Comparison of ENCODE assay signal across 1 cellular context in the genomic region with DNA sequence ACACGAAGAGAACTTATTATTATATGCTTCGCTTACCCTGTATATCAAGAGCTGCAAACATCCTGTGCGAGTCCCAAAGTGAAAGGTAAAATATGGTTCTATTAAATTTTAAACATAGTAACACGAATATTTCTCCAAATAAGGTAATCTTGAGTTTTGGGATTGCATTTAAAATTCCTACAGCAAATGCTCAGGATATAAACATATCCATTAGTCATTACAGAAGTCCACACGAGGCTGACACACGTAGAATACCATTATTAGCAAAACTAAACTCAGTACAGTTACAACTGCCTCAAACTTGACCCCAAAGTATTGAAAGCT.
TF ChIP-seq lines count a peak whose summit lies in the region.

No MANE protein-coding gene starts in this region.

TF ChIP-seq in GM12878, 131 proteins besides CTCF, POLR2A, EP300 and RAD21 (continued from another document):
- no peak for TF ChIP-seq POLR2AphosphoS2 (IDR thresholded peaks at IDR 0.05; ENCODE audit: low read depth, low read length)
- peak; percentile 46; the same call in 1 of the 2 replicates for TF ChIP-seq IRF4 (IDR thresholded peaks at IDR 0.05; ENCODE audit: low read depth, low read length)
- no peak for TF ChIP-seq STAT3 (IDR thresholded peaks at IDR 0.05; ENCODE audit: low read depth, low read length)
- TF ChIP-seq NR2C1 (IDR thresholded peaks at IDR 0.05): no peak
- peak; percentile 43 for TF ChIP-seq MEF2B (IDR thresholded peaks at IDR 0.05; ENCODE audit: partially characterized antibody, poor library complexity, severe bottlenecking)
- no peak for TF ChIP-seq ATF7 (IDR thresholded peaks at IDR 0.05; ENCODE audit: low read depth)
- TF ChIP-seq KAT2A (conservative IDR thresholded peaks at IDR 0.05; ENCODE audit: control insufficient read depth, low read depth, low read length): no peak
- TF ChIP-seq, protein P1, sequence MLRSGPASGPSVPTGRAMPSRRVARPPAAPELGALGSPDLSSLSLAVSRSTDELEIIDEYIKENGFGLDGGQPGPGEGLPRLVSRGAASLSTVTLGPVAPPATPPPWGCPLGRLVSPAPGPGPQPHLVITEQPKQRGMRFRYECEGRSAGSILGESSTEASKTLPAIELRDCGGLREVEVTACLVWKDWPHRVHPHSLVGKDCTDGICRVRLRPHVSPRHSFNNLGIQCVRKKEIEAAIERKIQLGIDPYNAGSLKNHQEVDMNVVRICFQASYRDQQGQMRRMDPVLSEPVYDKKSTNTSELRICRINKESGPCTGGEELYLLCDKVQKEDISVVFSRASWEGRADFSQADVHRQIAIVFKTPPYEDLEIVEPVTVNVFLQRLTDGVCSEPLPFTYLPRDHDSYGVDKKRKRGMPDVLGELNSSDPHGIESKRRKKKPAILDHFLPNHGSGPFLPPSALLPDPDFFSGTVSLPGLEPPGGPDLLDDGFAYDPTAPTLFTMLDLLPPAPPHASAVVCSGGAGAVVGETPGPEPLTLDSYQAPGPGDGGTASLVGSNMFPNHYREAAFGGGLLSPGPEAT (IDR thresholded peaks at IDR 0.05; ENCODE audit: low read depth): no peak
- peak; percentile 58; the same call in 1 of the 2 replicates for TF ChIP-seq JUNB (IDR thresholded peaks at IDR 0.05)
